In the genomic region with DNA sequence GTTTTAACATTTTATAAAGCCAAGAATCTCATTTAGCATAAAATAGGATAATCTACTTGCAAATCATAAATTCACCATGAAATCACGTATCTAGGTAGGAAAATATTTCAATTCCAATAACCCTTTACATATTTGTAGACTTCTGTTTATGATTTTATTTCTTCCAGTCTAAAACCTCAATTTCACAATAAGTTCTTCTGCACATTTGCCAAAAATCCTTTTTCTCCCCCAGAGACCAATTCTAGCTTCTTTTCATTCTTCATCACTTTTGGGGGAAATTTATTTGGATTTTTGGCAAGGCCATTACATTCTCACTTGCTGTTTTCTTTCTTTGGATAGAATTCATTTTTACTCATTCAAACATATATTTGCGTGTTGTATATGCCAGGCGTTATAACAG, we compare ENCODE assay signal across 22 cellular contexts.
"Had no signal": no experiment of that assay in that cellular context is flagged by ENCODE, and none has a peak within 500 bp of the region (broad histone marks: within the 10 kb centered on the region; RNA-seq: fewer than 3 reads in every experiment).

No MANE protein-coding gene starts in this region.

- FAIRE-seq: endometrium had no signal

- DNase-seq: activated CD4-positive, alpha-beta T cell treated with anti-CD3 and anti-CD28 coated beads, Interleukin-2, amount 10 ng/mL, durations not matched to agents 7 days and 5 days; activated CD8-positive, alpha-beta memory T cell treated with anti-CD3 and anti-CD28 coated beads, Interleukin-2, amount 10 ng/mL, durations not matched to agents 7 days and 5 days; activated CD8-positive, alpha-beta T cell treated with anti-CD3 and anti-CD28 coated beads for 36 hours; activated effector memory CD4-positive, alpha-beta T cell treated with anti-CD3 and anti-CD28 coated beads, Interleukin-2, amount 50 U/mL, for 16 hours; activated naive CD4-positive, alpha-beta T cell treated with anti-CD3 and anti-CD28 coated beads, Interleukin-2, amount 10 ng/mL, durations not matched to agents 7 days and 5 days; activated T-cell treated with anti-CD3 and anti-CD28 coated beads for 4 hours; caudate nucleus; effector CD4-positive, alpha-beta T cell; heart right ventricle; islet precursor cell; left colon; lower lobe of right lung; naive thymus-derived CD4-positive, alpha-beta T cell; stimulated activated CD4-positive, alpha-beta T cell treated with anti-CD3 and anti-CD28 coated beads, Interleukin-12 subunit alpha, Interleukin-12 subunit beta, amount 100 ng/mL, for 4 hours; stimulated activated CD4-positive, alpha-beta T cell treated with anti-CD3 and anti-CD28 coated beads, Interleukin-4, amount 100 ng/mL, for 4 hours; stimulated activated naive CD8-positive, alpha-beta T cell treated with anti-CD3 and anti-CD28 coated beads, Interleukin-15, Interleukin-2, amounts not matched to agents 100 U/mL and 50 U/mL, for 24 hours; substantia nigra; thyroid gland had no signal

- H3K4me3 ChIP-seq: heart right ventricle, lower lobe of right lung, neural progenitor cell, thyroid gland had no signal

- H3K27me3 ChIP-seq: heart right ventricle, neural progenitor cell, thyroid gland had no signal

- H3K36me3 ChIP-seq: lower lobe of right lung, neural progenitor cell, thyroid gland had no signal

- ATAC-seq: activated CD4-positive, CD25-positive, alpha-beta regulatory T cell treated with anti-CD3 and anti-CD28 coated beads, Interleukin-2, amount 50 U/mL, for 24 hours; activated CD8-positive, alpha-beta memory T cell treated with anti-CD3 and anti-CD28 coated beads, Interleukin-2, amount 10 ng/mL, durations not matched to agents 7 days and 5 days; activated CD8-positive, alpha-beta T cell treated with anti-CD3 and anti-CD28 coated beads for 36 hours; heart right ventricle; left colon; lower lobe of right lung; naive thymus-derived CD4-positive, alpha-beta T cell; stimulated activated naive CD8-positive, alpha-beta T cell treated with anti-CD3 and anti-CD28 coated beads, Interleukin-15, Interleukin-2, amounts not matched to agents 100 U/mL and 50 U/mL, for 24 hours had no signal

- H3K9ac ChIP-seq: neural progenitor cell had no signal

- H3K9me3 ChIP-seq: heart right ventricle, lower lobe of right lung, thyroid gland had no signal

- H3K27ac ChIP-seq: heart right ventricle, lower lobe of right lung, neural progenitor cell, thyroid gland, VCaP had no signal
